8 cellular contexts compared by ENCODE assay signal in the genomic region with DNA sequence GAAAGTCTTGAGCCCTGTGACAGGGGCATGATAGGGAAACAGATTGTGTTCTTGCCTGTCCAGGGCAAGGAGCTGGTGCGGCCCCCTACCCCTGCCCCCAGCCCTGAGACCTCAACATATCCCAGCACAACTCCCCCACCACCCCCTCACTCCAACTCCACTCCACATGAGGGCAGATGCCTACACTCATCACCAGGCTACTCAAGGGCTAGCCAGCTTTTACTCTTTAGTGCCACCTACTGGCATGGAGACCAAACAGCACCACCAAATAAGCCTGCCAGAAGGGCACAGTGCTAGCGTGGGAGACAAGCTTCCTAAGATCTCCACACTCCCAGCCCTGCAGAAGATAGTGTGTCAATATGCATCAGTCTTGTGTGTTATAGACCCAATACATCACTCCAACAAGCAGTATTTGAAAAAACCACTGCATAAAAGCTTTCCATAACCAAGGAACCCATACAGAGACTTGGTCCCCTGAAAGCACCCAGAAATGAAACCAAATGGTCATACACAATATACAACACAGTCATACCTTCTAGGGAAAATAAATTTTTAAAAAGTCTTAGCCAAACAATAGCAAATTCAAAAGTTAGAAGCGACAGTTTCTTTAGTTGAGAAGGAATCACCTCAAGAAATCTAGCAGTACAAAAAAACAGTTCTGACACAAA.
A peak's percentile ranks its signal among the peaks of the same experiment; 100 is the strongest.
DNase-seq lines count a peak whose midpoint lies in the region; ATAC-seq, FAIRE-seq and TF ChIP-seq lines count a peak whose summit lies in the region.

No MANE protein-coding gene starts in this region.

- H3K36me3 Mint-ChIP-seq in stimulated activated memory B cell treated with anti-CD40 and anti-IgM and Interleukin-4, amounts not matched to agents 10 μg/mL and 1 μg/mL and 100 μg/mL, for 72 hours, result no peaks in the 10 kb centered on the region

- peak; percentile 37 for DNase-seq in ELR (ENCODE audit: low read depth)
- DNase-seq in HuH-7.5 (ENCODE audit: low spot score), result peak; percentile 25
- DNase-seq in UCSD-AML1 (lab: John Stamatoyannopoulos, UW; ENCODE audit: unreplicated experiment), result peak; percentile 13
- peak; percentile 39 for DNase-seq in bronchial epithelial cell (ENCODE audit: low read depth)
- DNase-seq in lower lobe of right lung, result no peak
- no peak for DNase-seq in SHP77 treated with DMSO at 0.1 percent for 48 hours (lab: John Stamatoyannopoulos, UW)

- ATAC-seq in GM21526 (IDR thresholded peaks at IDR 0.05; ENCODE audit: low FRiP score, unreplicated experiment) (peak; percentile 92), lower lobe of right lung (peak; percentile 90 to 91)
- peak; percentile 84 for ATAC-seq in stimulated activated memory B cell treated with anti-CD40 and anti-IgM and Interleukin-4, amounts not matched to agents 10 μg/mL and 1 μg/mL and 100 μg/mL, for 72 hours

- no peak overlapping the region for H3K27ac ChIP-seq in lower lobe of right lung

- no peak overlapping the region for H3K27ac Mint-ChIP-seq in stimulated activated memory B cell treated with anti-CD40 and anti-IgM and Interleukin-4, amounts not matched to agents 10 μg/mL and 1 μg/mL and 100 μg/mL, for 72 hours

- no peaks in the 10 kb centered on the region for H3K4me1 ChIP-seq in lower lobe of right lung

- FAIRE-seq in bronchial epithelial cell (lab: Jason Lieb, UNC), result no peak

- peaks cover 10% of the 10 kb centered on the region for H3K4me1 Mint-ChIP-seq in stimulated activated memory B cell treated with anti-CD40 and anti-IgM and Interleukin-4, amounts not matched to agents 10 μg/mL and 1 μg/mL and 100 μg/mL, for 72 hours

- H3K4me3 Mint-ChIP-seq in stimulated activated memory B cell treated with anti-CD40 and anti-IgM and Interleukin-4, amounts not matched to agents 10 μg/mL and 1 μg/mL and 100 μg/mL, for 72 hours, result no peak overlapping the region

- intact Hi-C loops in lower lobe of right lung (cut with DNase I), result no loop called here

- no peaks in the 10 kb centered on the region for H3K27me3 ChIP-seq in bronchial epithelial cell (ENCODE audit: control insufficient read depth, insufficient read depth, low read length)
- no peaks in the 10 kb centered on the region for H3K27me3 ChIP-seq in lower lobe of right lung (ENCODE audit: low read depth)

- H3K9me3 ChIP-seq in lower lobe of right lung, result no peaks in the 10 kb centered on the region

- H3K9me3 Mint-ChIP-seq in stimulated activated memory B cell treated with anti-CD40 and anti-IgM and Interleukin-4, amounts not matched to agents 10 μg/mL and 1 μg/mL and 100 μg/mL, for 72 hours, result no peaks in the 10 kb centered on the region

- peak; percentile 88 for TF ChIP-seq CTCF in bronchial epithelial cell (IDR thresholded peaks at IDR 0.05; ENCODE audit: insufficient read depth, low read length, severe bottlenecking)
- TF ChIP-seq CTCF in lower lobe of right lung (IDR thresholded peaks at IDR 0.05), result peak; percentile 72

- peaks cover 52% of the 10 kb centered on the region for H3K27me3 Mint-ChIP-seq in stimulated activated memory B cell treated with anti-CD40 and anti-IgM and Interleukin-4, amounts not matched to agents 10 μg/mL and 1 μg/mL and 100 μg/mL, for 72 hours

- no peaks in the 10 kb centered on the region for H3K36me3 ChIP-seq in bronchial epithelial cell (ENCODE audit: control insufficient read depth, insufficient read depth, low read length)
- no peaks in the 10 kb centered on the region for H3K36me3 ChIP-seq in lower lobe of right lung

- no peak overlapping the region for H3K4me3 ChIP-seq in bronchial epithelial cell (ENCODE audit: low read depth, low read length)
- H3K4me3 ChIP-seq in lower lobe of right lung, result no peak overlapping the region

Comparison
In these comparisons a context has a peak if more than half of its experiments do, and no peak if none do; other contexts are left out.
1. DNase-seq: peak in ELR (single experiment), HuH-7.5 (single experiment), UCSD-AML1 (single experiment) and bronchial epithelial cell (single experiment); none in lower lobe of right lung (single experiment) and SHP77 treated with DMSO at 0.1 percent for 48 hours (single experiment).
2. Peak in every context shown above with its lines, with median percentiles within 50 percentile points of each other: ATAC-seq.